ENCODE assay signal across 34 cellular contexts in the genomic region with DNA sequence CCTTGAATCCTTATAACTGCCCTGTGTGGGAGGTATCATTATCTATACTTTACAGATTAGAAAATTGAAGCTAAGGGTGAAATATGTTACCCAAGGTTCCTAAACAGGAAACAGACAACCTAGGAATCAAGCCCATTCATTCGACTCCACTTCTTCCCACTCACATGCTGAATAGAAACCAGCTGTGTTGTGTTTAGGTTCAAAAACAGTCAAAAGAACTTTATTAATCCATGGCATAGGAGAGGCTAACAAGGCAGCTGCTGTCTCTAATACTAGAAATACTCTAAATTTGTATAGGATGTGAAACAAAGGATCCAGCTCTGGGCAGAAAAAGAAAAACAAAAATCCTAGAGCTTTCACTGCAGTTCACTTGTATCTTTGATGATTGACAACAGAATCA. TPM values are rescaled to one million over a fixed set of nuclear protein-coding genes. Genes with fewer than 3 reads are reported as not detected.
"Had no signal": no experiment of that assay in that cellular context is flagged by ENCODE, and none has a peak within 500 bp of the region (broad histone marks: within the 10 kb centered on the region; RNA-seq: fewer than 3 reads in every experiment).

No MANE protein-coding gene starts in this region.

- H3K27ac Mint-ChIP-seq: activated B cell treated with CpG ODN at 0.5 μM for 24 hours; activated CD4-positive, alpha-beta memory T cell treated with anti-CD3 and anti-CD28 coated beads for 36 hours; activated CD4-positive, alpha-beta T cell treated with anti-CD3 and anti-CD28 coated beads, Interleukin-2, amount 10 ng/mL, durations not matched to agents 24 days and 14 days; activated CD8-positive, alpha-beta T cell treated with anti-CD3 and anti-CD28 coated beads for 36 hours; activated naive CD4-positive, alpha-beta T cell treated with anti-CD3 and anti-CD28 coated beads for 36 hours; activated naive CD4-positive, alpha-beta T cell treated with anti-CD3 and anti-CD28 coated beads, Interleukin-2, amount 50 U/mL, for 72 hours; activated naive CD8-positive, alpha-beta T cell treated with anti-CD3 and anti-CD28 coated beads for 36 hours; activated T-cell treated with anti-CD3 and anti-CD28 coated beads, Interleukin-2, amount 50 U/mL, for 72 hours; activated T-helper 1 cell treated with anti-CD3 and anti-CD28 coated beads, Interleukin-12 subunit alpha, Interleukin-12 subunit beta, Interleukin-2, Interleukin-4 antibody, amounts not matched to agents 30 ng/mL and 10 ng/mL and 1 ng/mL, durations not matched to agents 14 hours and 24 hours and 36 hours; activated T-helper 17 cell treated with anti-CD3 and anti-CD28 coated beads, Interleukin-2, amount 50 U/mL, for 72 hours; T-helper 1 cell treated with Interleukin-12 subunit alpha and Interleukin-12 subunit beta and Interleukin-4 antibody, amounts not matched to agents 30 μg/mL and 1 μg/mL, for 36 hours; T-helper 2 cell treated with Interferon-gamma antibody and Interleukin-4, amounts not matched to agents 5 μg/mL and 100 μg/mL, for 36 hours had no signal

- H3K4me1 Mint-ChIP-seq: activated B cell treated with CpG ODN at 0.5 μM for 24 hours; activated CD4-positive, alpha-beta T cell treated with anti-CD3 and anti-CD28 coated beads, Interleukin-2, amount 10 ng/mL, durations not matched to agents 24 days and 14 days; activated naive CD8-positive, alpha-beta T cell treated with anti-CD3 and anti-CD28 coated beads for 36 hours; activated T-helper 17 cell treated with anti-CD3 and anti-CD28 coated beads, Interleukin-2, amount 50 U/mL, for 72 hours had no signal

- H3K36me3 Mint-ChIP-seq: activated CD4-positive, alpha-beta memory T cell treated with anti-CD3 and anti-CD28 coated beads for 36 hours; activated naive CD4-positive, alpha-beta T cell treated with anti-CD3 and anti-CD28 coated beads, Interleukin-2, amount 50 U/mL, for 72 hours; activated naive CD8-positive, alpha-beta T cell treated with anti-CD3 and anti-CD28 coated beads for 36 hours had no signal

- H3K9me3 Mint-ChIP-seq: activated CD4-positive, alpha-beta memory T cell treated with anti-CD3 and anti-CD28 coated beads for 36 hours; activated CD4-positive, alpha-beta T cell treated with anti-CD3 and anti-CD28 coated beads, Interleukin-2, amount 10 ng/mL, durations not matched to agents 24 days and 14 days; activated CD8-positive, alpha-beta T cell treated with anti-CD3 and anti-CD28 coated beads for 36 hours; activated naive CD4-positive, alpha-beta T cell treated with anti-CD3 and anti-CD28 coated beads for 36 hours; activated naive CD4-positive, alpha-beta T cell treated with anti-CD3 and anti-CD28 coated beads, Interleukin-2, amount 50 U/mL, for 72 hours; activated naive CD8-positive, alpha-beta T cell treated with anti-CD3 and anti-CD28 coated beads for 36 hours; activated T-cell treated with anti-CD3 and anti-CD28 coated beads, Interleukin-2, amount 50 U/mL, for 4 hours; activated T-cell treated with anti-CD3 and anti-CD28 coated beads, Interleukin-2, amount 50 U/mL, for 72 hours; activated T-helper 1 cell treated with anti-CD3 and anti-CD28 coated beads, Interleukin-12 subunit alpha, Interleukin-12 subunit beta, Interleukin-2, Interleukin-4 antibody, amounts not matched to agents 30 ng/mL and 10 ng/mL and 1 ng/mL, durations not matched to agents 14 hours and 24 hours and 36 hours; activated T-helper 17 cell treated with anti-CD3 and anti-CD28 coated beads, Interleukin-2, amount 50 U/mL, for 72 hours; T-helper 1 cell treated with Interleukin-12 subunit alpha and Interleukin-12 subunit beta and Interleukin-4 antibody, amounts not matched to agents 30 μg/mL and 1 μg/mL, for 36 hours; T-helper 2 cell treated with Interferon-gamma antibody and Interleukin-4, amounts not matched to agents 5 μg/mL and 100 μg/mL, for 36 hours had no signal

- H3K27me3 Mint-ChIP-seq: activated CD4-positive, alpha-beta memory T cell treated with anti-CD3 and anti-CD28 coated beads for 36 hours; activated naive CD8-positive, alpha-beta T cell treated with anti-CD3 and anti-CD28 coated beads for 36 hours; activated T-helper 17 cell treated with anti-CD3 and anti-CD28 coated beads, Interleukin-2, amount 50 U/mL, for 72 hours had no signal

- H3K4me3 Mint-ChIP-seq: activated B cell treated with CpG ODN at 0.5 μM for 24 hours; activated CD4-positive, alpha-beta memory T cell treated with anti-CD3 and anti-CD28 coated beads for 36 hours; activated CD4-positive, alpha-beta T cell treated with anti-CD3 and anti-CD28 coated beads, Interleukin-2, amount 10 ng/mL, durations not matched to agents 24 days and 14 days; activated CD8-positive, alpha-beta T cell treated with anti-CD3 and anti-CD28 coated beads for 36 hours; activated naive CD4-positive, alpha-beta T cell treated with anti-CD3 and anti-CD28 coated beads for 36 hours; activated naive CD8-positive, alpha-beta T cell treated with anti-CD3 and anti-CD28 coated beads for 36 hours; activated T-cell treated with anti-CD3 and anti-CD28 coated beads, Interleukin-2, amount 50 U/mL, for 4 hours; activated T-cell treated with anti-CD3 and anti-CD28 coated beads, Interleukin-2, amount 50 U/mL, for 72 hours; activated T-helper 1 cell treated with anti-CD3 and anti-CD28 coated beads, Interleukin-12 subunit alpha, Interleukin-12 subunit beta, Interleukin-2, Interleukin-4 antibody, amounts not matched to agents 30 ng/mL and 10 ng/mL and 1 ng/mL, durations not matched to agents 14 hours and 24 hours and 36 hours; activated T-helper 17 cell treated with anti-CD3 and anti-CD28 coated beads, Interleukin-2, amount 50 U/mL, for 72 hours; T-helper 1 cell treated with Interleukin-12 subunit alpha and Interleukin-12 subunit beta and Interleukin-4 antibody, amounts not matched to agents 30 μg/mL and 1 μg/mL, for 36 hours; T-helper 2 cell treated with Interferon-gamma antibody and Interleukin-4, amounts not matched to agents 5 μg/mL and 100 μg/mL, for 36 hours had no signal

- ATAC-seq: activated CD8-positive, alpha-beta T cell treated with anti-CD3 and anti-CD28 coated beads for 36 hours; activated naive CD4-positive, alpha-beta T cell treated with anti-CD3 and anti-CD28 coated beads, Interleukin-2, amount 50 U/mL, for 72 hours; activated T-cell treated with anti-CD3 and anti-CD28 coated beads, Interleukin-2, amount 50 U/mL, for 4 hours; activated T-cell treated with anti-CD3 and anti-CD28 coated beads, Interleukin-2, amount 50 U/mL, for 72 hours; activated T-helper 17 cell treated with anti-CD3 and anti-CD28 coated beads, Interleukin-2, amount 50 U/mL, for 72 hours; body of pancreas had no signal

- DNase-seq: activated B cell treated with CpG ODN at 0.5 μM for 24 hours; activated CD4-positive, alpha-beta memory T cell treated with anti-CD3 and anti-CD28 coated beads for 36 hours; activated CD4-positive, alpha-beta T cell treated with anti-CD3 and anti-CD28 coated beads for 4 hours; activated CD4-positive, alpha-beta T cell treated with anti-CD3 and anti-CD28 coated beads, Interleukin-2, amount 10 ng/mL, durations not matched to agents 24 days and 14 days; activated CD4-positive, alpha-beta T cell treated with anti-CD3 and anti-CD28 coated beads, Interleukin-2, amount 50 U/mL, for 1 hour; activated CD4-positive, alpha-beta T cell treated with anti-CD3 and anti-CD28 coated beads, Interleukin-2, amount 50 U/mL, for 4 hours; activated CD4-positive, CD25-positive, alpha-beta regulatory T cell treated with anti-CD3 and anti-CD28 coated beads, Interleukin-2, amount 50 U/mL, for 72 hours; activated CD8-positive, alpha-beta memory T cell treated with anti-CD3 and anti-CD28 coated beads, Interleukin-2, amount 50 U/mL, for 4 hours; activated CD8-positive, alpha-beta T cell treated with anti-CD3 and anti-CD28 coated beads for 36 hours; activated effector memory CD4-positive, alpha-beta T cell treated with anti-CD3 and anti-CD28 coated beads, Interleukin-2, amount 50 U/mL, for 16 hours; activated gamma-delta T cell treated with Interleukin-2 at 50 U/mL for 16 hours; activated naive CD4-positive, alpha-beta T cell; activated naive CD4-positive, alpha-beta T cell treated with anti-CD3 and anti-CD28 coated beads for 36 hours; activated naive CD4-positive, alpha-beta T cell treated with anti-CD3 and anti-CD28 coated beads, Interleukin-2, amount 50 U/mL, for 16 hours; activated naive CD8-positive, alpha-beta T cell treated with anti-CD3 and anti-CD28 coated beads for 36 hours; activated T-cell treated with anti-CD3 and anti-CD28 coated beads for 4 hours; activated T-cell treated with anti-CD3 and anti-CD28 coated beads, Interleukin-2, amount 50 U/mL, for 1 hour; activated T-cell treated with anti-CD3 and anti-CD28 coated beads, Interleukin-2, amount 50 U/mL, for 4 hours; activated T-cell treated with anti-CD3 and anti-CD28 coated beads, Interleukin-2, amount 50 U/mL, for 72 hours; adrenal gland; amniotic stem cell; aorta; body of pancreas; brain microvascular endothelial cell; central memory CD4-positive, alpha-beta T cell; T-helper 2 cell; T-helper 9 cell had no signal

RNA-seq across cellular contexts. Expression of a gene that starts 10.6 kb away (rescaled TPM):
- total RNA-seq: activated CD4-positive, alpha-beta T cell treated with anti-CD3 and anti-CD28 coated beads, Interleukin-2, amount 10 ng/mL, durations not matched to agents 24 days and 14 days; activated T-helper 1 cell treated with anti-CD3 and anti-CD28 coated beads, Interleukin-12 subunit alpha, Interleukin-12 subunit beta, Interleukin-2, Interleukin-4 antibody, amounts not matched to agents 30 ng/mL and 10 ng/mL and 1 ng/mL, durations not matched to agents 14 hours and 24 hours and 36 hours; aorta; body of pancreas; cardiac septum; cerebellum had no signal
- polyA plus RNA-seq: aorta had no signal
